ENCODE assay signal across 19 cellular contexts in the genomic region with DNA sequence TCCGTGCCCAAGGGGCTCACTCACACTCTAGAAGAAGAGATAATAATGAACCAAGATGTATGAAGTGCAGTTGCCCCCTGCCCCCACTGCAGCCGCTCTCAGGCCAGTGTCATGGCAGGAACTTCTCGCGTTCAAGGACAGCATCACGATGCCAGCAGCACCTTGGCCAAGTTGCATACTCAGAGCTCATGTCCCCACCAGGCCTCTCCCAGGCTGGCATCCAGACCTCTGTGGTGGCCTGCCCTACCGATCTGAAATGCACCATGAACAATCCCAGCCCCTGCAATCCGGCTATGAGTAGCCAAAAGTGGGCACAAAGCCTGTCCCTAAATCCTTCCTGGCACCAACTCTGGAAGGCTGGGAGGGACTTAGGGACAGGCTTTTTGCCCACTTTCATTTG.
DNase-seq lines count a peak whose midpoint lies in the region; ATAC-seq and TF ChIP-seq lines count a peak whose summit lies in the region.
"Had no signal": no experiment of that assay in that cellular context is flagged by ENCODE, and none has a peak within 500 bp of the region (broad histone marks: within the 10 kb centered on the region; RNA-seq: fewer than 3 reads in every experiment).

No MANE protein-coding gene starts in this region.

- no peaks in the 10 kb centered on the region for H3K27me3 Mint-ChIP-seq in IgD-negative memory B cell
- peaks cover 65% of the 10 kb centered on the region for H3K27me3 Mint-ChIP-seq in osteocyte (ENCODE audit: unreplicated experiment)
- H3K27me3 Mint-ChIP-seq: CD4-positive, CD25-positive, alpha-beta regulatory T cell had no signal

- no peak for ATAC-seq in HG03565 (IDR thresholded peaks at IDR 0.05; ENCODE audit: unreplicated experiment)
- ATAC-seq: A549, HCT116 had no signal

- H3K4me1 Mint-ChIP-seq in IgD-negative memory B cell (peaks cover 12 to 30% (median 29%) of the 10 kb centered on the region in 3 donors), osteocyte (ENCODE audit: unreplicated experiment) (no peaks in the 10 kb centered on the region)
- H3K4me1 Mint-ChIP-seq: CD4-positive, CD25-positive, alpha-beta regulatory T cell had no signal

- DNase-seq in Ammon's horn (ENCODE audit: low spot score) (peak; percentile 49), hippocampal formation (lab: John Stamatoyannopoulos, UW) (peak; percentile 9 to 10), pons (ENCODE audit: low spot score) (peak; percentile 18), KBM-7 (no peak), epidermal melanocyte (ENCODE audit: insufficient read length, low spot score) (no peak), osteocyte (ENCODE audit: extremely low spot score, unreplicated experiment) (no peak)
- DNase-seq: CD4-positive, CD25-positive, alpha-beta regulatory T cell; DMS53; GM23248; IMR-90; NCI-H1417; NCI-H2081; NCI-H226; NCI-H526; NK-92 treated with Interleukin-12 subunit alpha and Interleukin-12 subunit beta, amount 100 ng/mL, for 24 hours had no signal

- H3K36me3 Mint-ChIP-seq in IgD-negative memory B cell = peaks cover 2% of the 10 kb centered on the region
- H3K36me3 Mint-ChIP-seq in osteocyte (ENCODE audit: unreplicated experiment) = no peaks in the 10 kb centered on the region
- H3K36me3 Mint-ChIP-seq: CD4-positive, CD25-positive, alpha-beta regulatory T cell had no signal

- no peaks in the 10 kb centered on the region for H3K9me3 Mint-ChIP-seq in IgD-negative memory B cell
- H3K9me3 Mint-ChIP-seq in osteocyte (ENCODE audit: unreplicated experiment) = no peaks in the 10 kb centered on the region
- H3K9me3 Mint-ChIP-seq: CD4-positive, CD25-positive, alpha-beta regulatory T cell had no signal

- peak overlapping the region in 2 of 3 donors; percentile 73 to 78 for H3K27ac Mint-ChIP-seq in IgD-negative memory B cell
- H3K27ac Mint-ChIP-seq in osteocyte (ENCODE audit: unreplicated experiment) = no peak overlapping the region
- H3K27ac Mint-ChIP-seq: CD4-positive, CD25-positive, alpha-beta regulatory T cell had no signal

- H3K4me3 Mint-ChIP-seq in IgD-negative memory B cell (no peak overlapping the region), osteocyte (ENCODE audit: unreplicated experiment) (no peak overlapping the region)
- H3K4me3 Mint-ChIP-seq: CD4-positive, CD25-positive, alpha-beta regulatory T cell had no signal

- in situ Hi-C loops in KBM-7 (cut with MboI; ENCODE audit: low pct_unique_long_range_greater_than_20kb, low sequenced_read_pairs) = no loop called here

- no peak for TF ChIP-seq CTCF in osteocyte (IDR thresholded peaks at IDR 0.05)

Comparison
In these comparisons a context has a peak if more than half of its experiments do, and no peak if none do; other contexts are left out.
1. DNase-seq: peak in Ammon's horn (single experiment), hippocampal formation (2 of 2) and pons (single experiment); none in KBM-7 (single experiment), epidermal melanocyte (single experiment) and osteocyte (single experiment).